Comparison of ENCODE assay signal across 29 cellular contexts in genomic region chr2:95308426-95308990, GRCh38. TPM values are rescaled to one million over a fixed set of nuclear protein-coding genes. Genes with fewer than 3 reads are reported as not detected.
"Had no signal": no experiment of that assay in that cellular context is flagged by ENCODE, and none has a peak within 500 bp of the region (broad histone marks: within the 10 kb centered on the region; RNA-seq: fewer than 3 reads in every experiment).

No MANE protein-coding gene starts in this region.

- H3K4me3 ChIP-seq: K562, PC-9 had no signal

- DNase-seq: activated CD4-positive, alpha-beta T cell treated with anti-CD3 and anti-CD28 coated beads for 1 hour; activated CD4-positive, alpha-beta T cell treated with anti-CD3 and anti-CD28 coated beads for 48 hours; activated CD4-positive, alpha-beta T cell treated with anti-CD3 and anti-CD28 coated beads, Interleukin-2, amount 50 U/mL, for 4 hours; activated CD4-positive, CD25-positive, alpha-beta regulatory T cell; activated CD8-positive, alpha-beta T cell treated with anti-CD3 and anti-CD28 coated beads for 36 hours; activated effector memory CD4-positive, alpha-beta T cell treated with anti-CD3 and anti-CD28 coated beads, Interleukin-2, amount 50 U/mL, for 16 hours; activated naive CD4-positive, alpha-beta T cell; activated naive CD4-positive, alpha-beta T cell treated with anti-CD3 and anti-CD28 coated beads, Interleukin-2, amount 50 U/mL, for 16 hours; activated naive CD8-positive, alpha-beta T cell treated with anti-CD3 and anti-CD28 coated beads for 36 hours; activated T-cell treated with anti-CD3 and anti-CD28 coated beads, Interleukin-2, amount 50 U/mL, for 1 hour; activated T-cell treated with anti-CD3 and anti-CD28 coated beads, Interleukin-2, amount 50 U/mL, for 72 hours; amniotic stem cell; aorta; brain microvascular endothelial cell; central memory CD4-positive, alpha-beta T cell; NCI-H187; NCI-H2029 treated with DMSO at 0.1 percent for 48 hours; NCI-H524 treated with DMSO at 0.1 percent for 48 hours; PC-9; Right ventricle myocardium superior; SW 1271; T-helper 1 cell; T-helper 2 cell; T-helper 9 cell; WERI-Rb-1 had no signal

- H3K27ac ChIP-seq: brain microvascular endothelial cell, PC-9, WERI-Rb-1 had no signal

- H3K27me3 ChIP-seq: brain microvascular endothelial cell had no signal

RNA-seq across cellular contexts. Expression of gene KCNIP3, which starts 11.4 kb away (rescaled TPM):
- total RNA-seq: activated CD8-positive, alpha-beta memory T cell treated with anti-CD3 and anti-CD28 coated beads for 36 hours; activated CD8-positive, alpha-beta T cell treated with anti-CD3 and anti-CD28 coated beads for 36 hours; activated naive CD8-positive, alpha-beta T cell treated with anti-CD3 and anti-CD28 coated beads for 36 hours; activated T-cell treated with anti-CD3 and anti-CD28 coated beads, Interleukin-2, amount 50 U/mL, for 72 hours; activated T-helper 17 cell treated with anti-CD3 and anti-CD28 coated beads, Interleukin-2, amount 50 U/mL, for 72 hours; OCI-LY7 had no signal

RNA-seq across cellular contexts. Expression of gene PROM2, which starts 34.3 kb away (rescaled TPM):
- total RNA-seq: K562 had no signal
